In the genomic region with DNA sequence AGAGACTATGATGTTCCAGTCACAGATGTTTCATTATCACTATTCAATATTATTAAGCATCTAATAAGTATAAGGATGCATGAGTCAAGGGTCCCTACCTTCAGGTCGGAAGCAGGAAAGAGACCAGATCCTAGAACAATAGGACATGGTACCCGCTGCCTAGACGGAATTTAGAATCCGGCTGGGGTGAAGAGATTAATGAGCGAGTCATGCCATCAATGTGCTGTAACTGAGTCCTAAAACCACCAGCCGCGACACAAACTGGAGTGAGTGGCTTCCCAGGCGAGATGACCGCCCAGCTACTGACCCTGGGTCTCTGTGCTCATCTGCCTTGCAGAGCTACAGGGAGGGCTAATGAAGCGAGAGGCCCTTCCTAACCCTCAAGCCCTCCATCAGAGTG, we compare ENCODE assay signal across 15 cellular contexts.
"Had no signal": no experiment of that assay in that cellular context is flagged by ENCODE, and none has a peak within 500 bp of the region (broad histone marks: within the 10 kb centered on the region; RNA-seq: fewer than 3 reads in every experiment).

No MANE protein-coding gene starts in this region.

- H3K9me3 ChIP-seq: adrenal gland, mucosa of descending colon, sigmoid colon had no signal

- H3K27me3 ChIP-seq: adrenal gland, sigmoid colon had no signal

- H3K4me3 Mint-ChIP-seq: activated B cell treated with CpG ODN at 0.5 μM for 24 hours; nephron; stimulated activated naive CD8-positive, alpha-beta T cell treated with anti-CD3 and anti-CD28 coated beads, Interleukin-15, Interleukin-2, amounts not matched to agents 100 ng/mL and 50 ng/mL, for 24 hours; T-helper 1 cell treated with Interleukin-12 subunit alpha and Interleukin-12 subunit beta and Interleukin-4 antibody, amounts not matched to agents 30 μg/mL and 1 μg/mL, for 36 hours had no signal

- H3K4me1 ChIP-seq: sigmoid colon had no signal

- H3K27ac Mint-ChIP-seq: activated B cell treated with CpG ODN at 0.5 μM for 24 hours; nephron; stimulated activated naive CD8-positive, alpha-beta T cell treated with anti-CD3 and anti-CD28 coated beads, Interleukin-15, Interleukin-2, amounts not matched to agents 100 ng/mL and 50 ng/mL, for 24 hours; T-helper 1 cell treated with Interleukin-12 subunit alpha and Interleukin-12 subunit beta and Interleukin-4 antibody, amounts not matched to agents 30 μg/mL and 1 μg/mL, for 36 hours had no signal

- H3K9me3 Mint-ChIP-seq: activated B cell treated with CpG ODN at 0.5 μM for 24 hours; nephron; stimulated activated naive CD8-positive, alpha-beta T cell treated with anti-CD3 and anti-CD28 coated beads, Interleukin-15, Interleukin-2, amounts not matched to agents 100 ng/mL and 50 ng/mL, for 24 hours; T-helper 1 cell treated with Interleukin-12 subunit alpha and Interleukin-12 subunit beta and Interleukin-4 antibody, amounts not matched to agents 30 μg/mL and 1 μg/mL, for 36 hours had no signal

- H3K27ac ChIP-seq: adrenal gland, sigmoid colon had no signal

- ATAC-seq: left lobe of liver, mucosa of descending colon, SK-N-SH treated with all-trans-retinoic acid at 6 μM for 48 hours had no signal

- DNase-seq: activated B cell treated with CpG ODN at 0.5 μM for 24 hours; activated CD4-positive, alpha-beta T cell treated with anti-CD3 and anti-CD28 coated beads, Interleukin-2, amount 50 U/mL, for 4 hours; activated T-cell treated with anti-CD3 and anti-CD28 coated beads, Interleukin-2, amount 50 U/mL, for 1 hour; adrenal gland; central memory CD4-positive, alpha-beta T cell; hypothalamus; mucosa of descending colon; sigmoid colon; stimulated activated CD4-positive, alpha-beta T cell treated with anti-CD3 and anti-CD28 coated beads, Interleukin-12 subunit alpha, Interleukin-12 subunit beta, amount 100 ng/mL, for 4 hours; stimulated activated CD4-positive, alpha-beta T cell treated with anti-CD3 and anti-CD28 coated beads, Interleukin-2, amount 100 ng/mL, for 48 hours had no signal

- H3K27me3 Mint-ChIP-seq: activated B cell treated with CpG ODN at 0.5 μM for 24 hours; stimulated activated naive CD8-positive, alpha-beta T cell treated with anti-CD3 and anti-CD28 coated beads, Interleukin-15, Interleukin-2, amounts not matched to agents 100 ng/mL and 50 ng/mL, for 24 hours had no signal
